ENCODE assay signal across 17 cellular contexts in the genomic region with DNA sequence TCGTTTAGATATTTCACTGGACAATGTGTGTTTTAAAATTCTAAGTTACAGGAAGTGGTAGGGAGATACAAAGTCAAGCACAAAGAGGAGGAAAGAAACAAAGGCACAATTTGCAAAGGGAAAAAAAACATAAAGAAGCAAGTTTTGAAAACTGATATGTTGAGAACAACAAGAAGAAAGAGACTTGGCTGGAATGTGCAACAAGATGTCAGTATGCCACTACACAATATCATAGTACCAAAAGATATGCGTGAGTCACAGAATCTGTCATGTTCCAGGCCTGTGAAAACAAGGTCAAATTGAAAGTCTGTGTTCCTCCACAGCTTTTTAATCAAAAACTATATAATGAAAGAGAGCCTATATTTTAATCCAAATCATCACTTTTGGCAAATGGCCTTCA.
DNase-seq lines count a peak whose midpoint lies in the region; ATAC-seq and TF ChIP-seq lines count a peak whose summit lies in the region.
"Had no signal": no experiment of that assay in that cellular context is flagged by ENCODE, and none has a peak within 500 bp of the region (broad histone marks: within the 10 kb centered on the region; RNA-seq: fewer than 3 reads in every experiment).

No MANE protein-coding gene starts in this region.

- H3K4me3 ChIP-seq in fibroblast of pulmonary artery (replicated peaks; ENCODE audit: low read depth, low read length) = no peak overlapping the region
- H3K4me3 ChIP-seq: left lung, prostate gland had no signal

- peak; percentile 36 for DNase-seq in ELR (ENCODE audit: low read depth)
- peak; percentile 45 for DNase-seq in astrocyte of the hippocampus (ENCODE audit: low read depth, low spot score)
- peak; percentile 61 for DNase-seq in fibroblast of pulmonary artery (ENCODE audit: low read depth)
- DNase-seq in midbrain (lab: John Stamatoyannopoulos, UW) = peak; percentile 30
- DNase-seq in RPMI8226 = no peak
- DNase-seq in kidney glomerular epithelial cell (lab: John Stamatoyannopoulos, UW) = no peak
- DNase-seq: activated CD8-positive, alpha-beta memory T cell treated with anti-CD3 and anti-CD28 coated beads, Interleukin-2, amount 50 U/mL, for 4 hours; activated naive CD4-positive, alpha-beta T cell; DMS 273 treated with DMSO at 0.1 percent for 48 hours; left lung; naive thymus-derived CD8-positive, alpha-beta T cell; NCI-H1436 treated with DMSO at 0.1 percent for 48 hours; NCI-H446 treated with DMSO at 0.1 percent for 48 hours; stimulated activated CD4-positive, alpha-beta T cell treated with anti-CD3 and anti-CD28 coated beads, Interleukin-15, amount 100 ng/mL, for 24 hours had no signal

- TF ChIP-seq CTCF in fibroblast of pulmonary artery (IDR thresholded peaks at IDR 0.05; ENCODE audit: low read length, missing control alignments) = no peak

- ATAC-seq in HG03378 (IDR thresholded peaks at IDR 0.05; ENCODE audit: unreplicated experiment) = no peak
- ATAC-seq in HG02571 (IDR thresholded peaks at IDR 0.05; ENCODE audit: unreplicated experiment) = no peak
- ATAC-seq: left lung; naive thymus-derived CD8-positive, alpha-beta T cell had no signal

Comparison
In these comparisons a context has a peak if more than half of its experiments do, and no peak if none do; other contexts are left out.
1. DNase-seq: peak in ELR (single experiment), astrocyte of the hippocampus (single experiment), fibroblast of pulmonary artery (single experiment) and midbrain (single experiment); none in RPMI8226 (single experiment) and kidney glomerular epithelial cell (single experiment).